In genomic region chr20:20002101-20002998, GRCh38 we compare ENCODE assay signal across 1 cellular context.
TF ChIP-seq lines count a peak whose summit lies in the region.

No MANE protein-coding gene starts in this region.

TF ChIP-seq in HepG2, 621 proteins besides CTCF, POLR2A, EP300 and RAD21 (continues in another document):
- no peak for TF ChIP-seq ZFYVE20 (CRISPR knock-in tag; IDR thresholded peaks at IDR 0.05; ENCODE audit: borderline replicate concordance, low read depth)
- peak; percentile 58 for TF ChIP-seq ZNF788 (CRISPR knock-in tag; IDR thresholded peaks at IDR 0.05; ENCODE audit: borderline replicate concordance)
- TF ChIP-seq, protein P1, sequence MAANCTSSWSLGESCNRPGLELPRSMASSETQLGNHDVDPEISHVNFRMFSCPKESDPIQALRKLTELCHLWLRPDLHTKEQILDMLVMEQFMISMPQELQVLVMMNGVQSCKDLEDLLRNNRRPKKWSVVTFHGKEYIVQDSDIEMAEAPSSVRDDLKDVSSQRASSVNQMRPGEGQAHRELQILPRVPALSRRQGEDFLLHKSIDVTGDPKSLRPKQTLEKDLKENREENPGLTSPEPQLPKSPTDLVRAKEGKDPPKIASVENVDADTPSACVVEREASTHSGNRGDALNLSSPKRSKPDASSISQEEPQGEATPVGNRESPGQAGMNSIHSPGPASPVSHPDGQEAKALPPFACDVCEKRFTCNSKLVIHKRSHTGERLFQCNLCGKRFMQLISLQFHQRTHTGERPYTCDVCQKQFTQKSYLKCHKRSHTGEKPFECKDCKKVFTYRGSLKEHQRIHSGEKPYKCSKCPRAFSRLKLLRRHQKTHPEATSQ (CRISPR knock-in tag; IDR thresholded peaks at IDR 0.05; ENCODE audit: borderline replicate concordance): 0 out of 2 replicates have a peak, but pooled peaks have one; percentile 26
- TF ChIP-seq, protein P2, sequence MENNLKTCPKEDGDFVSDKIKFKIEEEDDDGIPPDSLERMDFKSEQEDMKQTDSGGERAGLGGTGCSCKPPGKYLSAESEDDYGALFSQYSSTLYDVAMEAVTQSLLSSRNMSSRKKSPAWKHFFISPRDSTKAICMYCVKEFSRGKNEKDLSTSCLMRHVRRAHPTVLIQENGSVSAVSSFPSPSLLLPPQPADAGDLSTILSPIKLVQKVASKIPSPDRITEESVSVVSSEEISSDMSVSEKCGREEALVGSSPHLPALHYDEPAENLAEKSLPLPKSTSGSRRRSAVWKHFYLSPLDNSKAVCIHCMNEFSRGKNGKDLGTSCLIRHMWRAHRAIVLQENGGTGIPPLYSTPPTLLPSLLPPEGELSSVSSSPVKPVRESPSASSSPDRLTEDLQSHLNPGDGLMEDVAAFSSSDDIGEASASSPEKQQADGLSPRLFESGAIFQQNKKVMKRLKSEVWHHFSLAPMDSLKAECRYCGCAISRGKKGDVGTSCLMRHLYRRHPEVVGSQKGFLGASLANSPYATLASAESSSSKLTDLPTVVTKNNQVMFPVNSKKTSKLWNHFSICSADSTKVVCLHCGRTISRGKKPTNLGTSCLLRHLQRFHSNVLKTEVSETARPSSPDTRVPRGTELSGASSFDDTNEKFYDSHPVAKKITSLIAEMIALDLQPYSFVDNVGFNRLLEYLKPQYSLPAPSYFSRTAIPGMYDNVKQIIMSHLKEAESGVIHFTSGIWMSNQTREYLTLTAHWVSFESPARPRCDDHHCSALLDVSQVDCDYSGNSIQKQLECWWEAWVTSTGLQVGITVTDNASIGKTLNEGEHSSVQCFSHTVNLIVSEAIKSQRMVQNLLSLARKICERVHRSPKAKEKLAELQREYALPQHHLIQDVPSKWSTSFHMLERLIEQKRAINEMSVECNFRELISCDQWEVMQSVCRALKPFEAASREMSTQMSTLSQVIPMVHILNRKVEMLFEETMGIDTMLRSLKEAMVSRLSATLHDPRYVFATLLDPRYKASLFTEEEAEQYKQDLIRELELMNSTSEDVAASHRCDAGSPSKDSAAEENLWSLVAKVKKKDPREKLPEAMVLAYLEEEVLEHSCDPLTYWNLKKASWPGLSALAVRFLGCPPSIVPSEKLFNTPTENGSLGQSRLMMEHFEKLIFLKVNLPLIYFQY (CRISPR knock-in tag; IDR thresholded peaks at IDR 0.05; ENCODE audit: borderline replicate concordance): peak; percentile 24; the same call in 1 of the 2 replicates
- peak; percentile 86; the same call in 1 of the 2 replicates for TF ChIP-seq ZNF644 (CRISPR knock-in tag; IDR thresholded peaks at IDR 0.05; ENCODE audit: low read depth)
- no peak for TF ChIP-seq ZNF510 (CRISPR knock-in tag; IDR thresholded peaks at IDR 0.05; ENCODE audit: low read depth)
- no peak for TF ChIP-seq CHD2 (IDR thresholded peaks at IDR 0.05; ENCODE audit: low read depth, low read length)
- no peak for TF ChIP-seq SMAD1 (CRISPR knock-in tag; IDR thresholded peaks at IDR 0.05; ENCODE audit: borderline replicate concordance, low read depth)
- peak; percentile 44; the same call in 1 of the 2 replicates for TF ChIP-seq KDM3A (CRISPR knock-in tag; IDR thresholded peaks at IDR 0.05; ENCODE audit: low read depth)
- TF ChIP-seq, protein P3, sequence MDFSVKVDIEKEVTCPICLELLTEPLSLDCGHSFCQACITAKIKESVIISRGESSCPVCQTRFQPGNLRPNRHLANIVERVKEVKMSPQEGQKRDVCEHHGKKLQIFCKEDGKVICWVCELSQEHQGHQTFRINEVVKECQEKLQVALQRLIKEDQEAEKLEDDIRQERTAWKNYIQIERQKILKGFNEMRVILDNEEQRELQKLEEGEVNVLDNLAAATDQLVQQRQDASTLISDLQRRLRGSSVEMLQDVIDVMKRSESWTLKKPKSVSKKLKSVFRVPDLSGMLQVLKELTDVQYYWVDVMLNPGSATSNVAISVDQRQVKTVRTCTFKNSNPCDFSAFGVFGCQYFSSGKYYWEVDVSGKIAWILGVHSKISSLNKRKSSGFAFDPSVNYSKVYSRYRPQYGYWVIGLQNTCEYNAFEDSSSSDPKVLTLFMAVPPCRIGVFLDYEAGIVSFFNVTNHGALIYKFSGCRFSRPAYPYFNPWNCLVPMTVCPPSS (IDR thresholded peaks at IDR 0.05): no peak
- TF ChIP-seq KAT8 (CRISPR knock-in tag; IDR thresholded peaks at IDR 0.05): 0 out of 2 replicates have a peak, but pooled peaks have one; percentile 16
- no peak for TF ChIP-seq ZNF800 (CRISPR knock-in tag; IDR thresholded peaks at IDR 0.05)
- TF ChIP-seq HCFC1 (IDR thresholded peaks at IDR 0.05; ENCODE audit: low read depth, low read length): no peak
- TF ChIP-seq PRPF4 (IDR thresholded peaks at IDR 0.05; ENCODE audit: low read depth, low read length, poor library complexity, severe bottlenecking): no peak
- no peak for TF ChIP-seq ZNF382 (CRISPR knock-in tag; IDR thresholded peaks at IDR 0.05; ENCODE audit: borderline replicate concordance)
- TF ChIP-seq HBP1 (CRISPR knock-in tag; IDR thresholded peaks at IDR 0.05; ENCODE audit: low read depth): no peak
- TF ChIP-seq SKIL (CRISPR knock-in tag; IDR thresholded peaks at IDR 0.05; ENCODE audit: borderline replicate concordance): peak; percentile 82
- TF ChIP-seq CREM (IDR thresholded peaks at IDR 0.05): peak; percentile 68
- no peak for TF ChIP-seq CREM (CRISPR knock-in tag; IDR thresholded peaks at IDR 0.05)
- peak; percentile 100 for TF ChIP-seq THRA (CRISPR knock-in tag; IDR thresholded peaks at IDR 0.05; ENCODE audit: borderline replicate concordance)
- TF ChIP-seq ATF1 (CRISPR knock-in tag; IDR thresholded peaks at IDR 0.05): peak; percentile 51; the same call in 1 of the 2 replicates
- peak; percentile 74 for TF ChIP-seq ARID3A (IDR thresholded peaks at IDR 0.05; ENCODE audit: low read depth, low read length)
- peak; percentile 34; the same call in 1 of the 2 replicates for TF ChIP-seq ZNF264 (CRISPR knock-in tag; IDR thresholded peaks at IDR 0.05)
- peak; percentile 39; the same call in 1 of the 2 replicates for TF ChIP-seq SP5 (CRISPR knock-in tag; IDR thresholded peaks at IDR 0.05; ENCODE audit: borderline replicate concordance, low read depth)
- peak; percentile 94 for TF ChIP-seq RARA (CRISPR knock-in tag; IDR thresholded peaks at IDR 0.05)
- no peak for TF ChIP-seq REXO4 (CRISPR knock-in tag; IDR thresholded peaks at IDR 0.05; ENCODE audit: borderline replicate concordance)
- no peak; the same call in 1 of the 2 replicates for TF ChIP-seq ZNF224 (CRISPR knock-in tag; IDR thresholded peaks at IDR 0.05)
- peak; percentile 86 for TF ChIP-seq EHMT2 (IDR thresholded peaks at IDR 0.05; ENCODE audit: borderline replicate concordance, low read depth, low read length)
- no peak for TF ChIP-seq TERF1 (CRISPR knock-in tag; IDR thresholded peaks at IDR 0.05)
- TF ChIP-seq, protein P4, sequence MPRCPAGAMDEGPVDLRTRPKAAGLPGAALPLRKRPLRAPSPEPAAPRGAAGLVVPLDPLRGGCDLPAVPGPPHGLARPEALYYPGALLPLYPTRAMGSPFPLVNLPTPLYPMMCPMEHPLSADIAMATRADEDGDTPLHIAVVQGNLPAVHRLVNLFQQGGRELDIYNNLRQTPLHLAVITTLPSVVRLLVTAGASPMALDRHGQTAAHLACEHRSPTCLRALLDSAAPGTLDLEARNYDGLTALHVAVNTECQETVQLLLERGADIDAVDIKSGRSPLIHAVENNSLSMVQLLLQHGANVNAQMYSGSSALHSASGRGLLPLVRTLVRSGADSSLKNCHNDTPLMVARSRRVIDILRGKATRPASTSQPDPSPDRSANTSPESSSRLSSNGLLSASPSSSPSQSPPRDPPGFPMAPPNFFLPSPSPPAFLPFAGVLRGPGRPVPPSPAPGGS (CRISPR knock-in tag; IDR thresholded peaks at IDR 0.05): no peak
- TF ChIP-seq, protein P5, sequence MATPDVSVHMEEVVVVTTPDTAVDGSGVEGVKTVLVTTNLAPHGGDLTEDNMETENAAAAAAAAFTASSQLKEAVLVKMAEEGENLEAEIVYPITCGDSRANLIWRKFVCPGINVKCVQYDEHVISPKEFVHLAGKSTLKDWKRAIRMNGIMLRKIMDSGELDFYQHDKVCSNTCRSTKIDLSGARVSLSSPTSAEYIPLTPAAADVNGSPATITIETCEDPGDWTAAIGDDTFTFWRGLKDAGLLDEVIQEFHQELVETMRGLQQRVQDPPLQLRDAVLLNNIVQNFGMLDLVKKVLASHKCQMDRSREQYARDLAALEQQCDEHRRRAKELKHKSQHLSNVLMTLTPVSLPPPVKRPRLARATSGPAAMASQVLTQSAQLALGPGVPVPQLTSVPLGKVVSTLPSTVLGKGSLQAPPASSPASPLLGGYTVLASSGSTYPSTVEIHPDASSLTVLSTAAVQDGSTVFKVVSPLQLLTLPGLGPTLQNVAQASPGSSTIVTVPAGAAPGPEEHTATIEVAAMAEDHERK (CRISPR knock-in tag; IDR thresholded peaks at IDR 0.05; ENCODE audit: low read depth): 0 out of 2 replicates have a peak, but pooled peaks have one; percentile 16
- no peak for TF ChIP-seq BRF2 (CRISPR knock-in tag; IDR thresholded peaks at IDR 0.05)
